Comparison of ENCODE assay signal across 33 cellular contexts in the genomic region with DNA sequence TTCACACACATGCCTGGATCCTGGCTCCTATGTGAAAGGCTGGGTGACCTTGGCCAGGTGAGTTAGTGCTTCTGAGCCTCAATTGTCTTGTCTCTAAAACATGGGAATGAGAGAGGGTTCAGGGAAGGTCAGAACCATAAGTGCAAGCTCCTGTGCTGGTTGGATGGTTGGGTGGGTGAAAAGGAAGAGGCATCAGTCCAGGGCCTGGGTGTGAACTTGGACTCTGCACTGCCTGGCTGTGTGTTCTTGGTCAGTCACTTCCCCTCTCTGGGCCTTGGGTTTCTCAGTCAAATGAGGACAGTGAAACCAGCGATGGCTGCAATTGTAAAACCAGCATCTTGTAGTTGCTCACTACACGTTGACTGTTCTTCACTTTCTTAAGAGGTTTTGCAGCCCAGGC. TPM values are rescaled to one million over a fixed set of nuclear protein-coding genes. Genes with fewer than 3 reads are reported as not detected.
"Had no signal": no experiment of that assay in that cellular context is flagged by ENCODE, and none has a peak within 500 bp of the region (broad histone marks: within the 10 kb centered on the region; RNA-seq: fewer than 3 reads in every experiment).

No MANE protein-coding gene starts in this region.

- DNase-seq: activated CD4-positive, alpha-beta T cell treated with anti-CD3 and anti-CD28 coated beads for 36 hours; activated CD4-positive, alpha-beta T cell treated with anti-CD3 and anti-CD28 coated beads, Interleukin-2, amount 10 ng/mL, durations not matched to agents 7 days and 5 days; activated CD4-positive, alpha-beta T cell treated with anti-CD3 and anti-CD28 coated beads, Interleukin-2, amount 50 U/mL, for 48 hours; activated CD8-positive, alpha-beta memory T cell treated with anti-CD3 and anti-CD28 coated beads, Interleukin-2, amount 50 U/mL, for 4 hours; activated gamma-delta T cell treated with Interleukin-2 at 50 U/mL for 16 hours; activated naive CD4-positive, alpha-beta T cell treated with anti-CD3 and anti-CD28 coated beads for 36 hours; activated T-cell treated with anti-CD3 and anti-CD28 coated beads for 4 hours; activated T-cell treated with anti-CD3 and anti-CD28 coated beads, Interleukin-2, amount 50 U/mL, for 4 hours; caudate nucleus; Kasumi-1; MG63; NCI-H1048; NCI-H1105 treated with DMSO at 0.1 percent for 48 hours; NCI-H1436; NCI-H1694; NCI-H1930; NCI-H2081 treated with DMSO at 0.1 percent for 48 hours; NCI-H345; SHP77 had no signal

- H3K36me3 ChIP-seq: adrenal gland, MG63, SJSA1 had no signal

- ATAC-seq: activated CD4-positive, alpha-beta T cell treated with anti-CD3 and anti-CD28 coated beads for 36 hours; activated CD4-positive, CD25-positive, alpha-beta regulatory T cell treated with anti-CD3 and anti-CD28 coated beads, Interleukin-2, amount 50 U/mL, for 24 hours; activated naive CD4-positive, alpha-beta T cell treated with anti-CD3 and anti-CD28 coated beads, Interleukin-2, amount 50 U/mL, for 72 hours; activated T-cell treated with anti-CD3 and anti-CD28 coated beads, Interleukin-2, amount 50 U/mL, for 4 hours; Panc1; WTC11 had no signal

- H3K4me3 Mint-ChIP-seq: activated CD4-positive, alpha-beta T cell treated with anti-CD3 and anti-CD28 coated beads for 36 hours; activated CD4-positive, alpha-beta T cell treated with anti-CD3 and anti-CD28 coated beads, Interleukin-2, amount 10 ng/mL, durations not matched to agents 7 days and 5 days; activated naive CD4-positive, alpha-beta T cell treated with anti-CD3 and anti-CD28 coated beads for 36 hours; activated T-cell treated with anti-CD3 and anti-CD28 coated beads, Interleukin-2, amount 50 U/mL, for 4 hours; activated T-helper 1 cell treated with anti-CD3 and anti-CD28 coated beads, Interleukin-12 subunit alpha, Interleukin-12 subunit beta, Interleukin-2, Interleukin-4 antibody, amounts not matched to agents 30 ng/mL and 10 ng/mL and 1 ng/mL, durations not matched to agents 14 hours and 24 hours and 36 hours; T-helper 1 cell treated with Interleukin-12 subunit alpha and Interleukin-12 subunit beta and Interleukin-4 antibody, amounts not matched to agents 30 μg/mL and 1 μg/mL, for 36 hours; T-helper 2 cell treated with Interferon-gamma antibody and Interleukin-4, amounts not matched to agents 5 μg/mL and 100 μg/mL, for 36 hours; WTC11 had no signal

- H3K4me3 ChIP-seq: adrenal gland, MG63, SJSA1 had no signal

- H3K9me3 Mint-ChIP-seq: activated T-helper 1 cell treated with anti-CD3 and anti-CD28 coated beads, Interleukin-12 subunit alpha, Interleukin-12 subunit beta, Interleukin-2, Interleukin-4 antibody, amounts not matched to agents 30 ng/mL and 10 ng/mL and 1 ng/mL, durations not matched to agents 14 hours and 24 hours and 36 hours; T-helper 2 cell treated with Interferon-gamma antibody and Interleukin-4, amounts not matched to agents 5 μg/mL and 100 μg/mL, for 36 hours had no signal

- H3K27me3 ChIP-seq: MG63 had no signal

- H3K36me3 Mint-ChIP-seq: brain, WTC11 had no signal

- H3K4me1 Mint-ChIP-seq: activated CD4-positive, alpha-beta T cell treated with anti-CD3 and anti-CD28 coated beads for 36 hours; activated CD4-positive, alpha-beta T cell treated with anti-CD3 and anti-CD28 coated beads, Interleukin-2, amount 10 ng/mL, durations not matched to agents 7 days and 5 days; WTC11 had no signal

- H3K27ac Mint-ChIP-seq: activated CD4-positive, alpha-beta T cell treated with anti-CD3 and anti-CD28 coated beads for 36 hours; activated CD4-positive, alpha-beta T cell treated with anti-CD3 and anti-CD28 coated beads, Interleukin-2, amount 10 ng/mL, durations not matched to agents 7 days and 5 days; activated naive CD4-positive, alpha-beta T cell treated with anti-CD3 and anti-CD28 coated beads for 36 hours; activated naive CD4-positive, alpha-beta T cell treated with anti-CD3 and anti-CD28 coated beads, Interleukin-2, amount 50 U/mL, for 72 hours; activated T-helper 1 cell treated with anti-CD3 and anti-CD28 coated beads, Interleukin-12 subunit alpha, Interleukin-12 subunit beta, Interleukin-2, Interleukin-4 antibody, amounts not matched to agents 30 ng/mL and 10 ng/mL and 1 ng/mL, durations not matched to agents 14 hours and 24 hours and 36 hours; T-helper 1 cell treated with Interleukin-12 subunit alpha and Interleukin-12 subunit beta and Interleukin-4 antibody, amounts not matched to agents 30 μg/mL and 1 μg/mL, for 36 hours; T-helper 2 cell treated with Interferon-gamma antibody and Interleukin-4, amounts not matched to agents 5 μg/mL and 100 μg/mL, for 36 hours; WTC11 had no signal

- H3K9me3 ChIP-seq: adrenal gland, MG63, SJSA1, SK-N-SH had no signal

- H3K27ac ChIP-seq: adrenal gland, SJSA1 had no signal

RNA-seq across cellular contexts. Expression of gene KCNG4, which starts 0.6 kb away (rescaled TPM):
- total RNA-seq: activated CD4-positive, alpha-beta T cell treated with anti-CD3 and anti-CD28 coated beads for 36 hours; activated CD4-positive, alpha-beta T cell treated with anti-CD3 and anti-CD28 coated beads, Interleukin-2, amount 10 ng/mL, durations not matched to agents 7 days and 5 days; activated naive CD4-positive, alpha-beta T cell treated with anti-CD3 and anti-CD28 coated beads for 36 hours; activated naive CD4-positive, alpha-beta T cell treated with anti-CD3 and anti-CD28 coated beads, Interleukin-2, amount 50 U/mL, for 72 hours; activated T-cell treated with anti-CD3 and anti-CD28 coated beads, Interleukin-2, amount 50 U/mL, for 4 hours; activated T-helper 1 cell treated with anti-CD3 and anti-CD28 coated beads, Interleukin-12 subunit alpha, Interleukin-12 subunit beta, Interleukin-2, Interleukin-4 antibody, amounts not matched to agents 30 ng/mL and 10 ng/mL and 1 ng/mL, durations not matched to agents 14 hours and 24 hours and 36 hours; bronchial epithelial cell; RPMI7951; SJSA1; WTC11 had no signal

RNA-seq across cellular contexts. Expression of gene ADAD2, which starts 49.5 kb away (rescaled TPM):
- total RNA-seq: activated CD4-positive, alpha-beta T cell treated with anti-CD3 and anti-CD28 coated beads, Interleukin-2, amount 10 ng/mL, durations not matched to agents 7 days and 5 days; activated T-helper 1 cell treated with anti-CD3 and anti-CD28 coated beads, Interleukin-12 subunit alpha, Interleukin-12 subunit beta, Interleukin-2, Interleukin-4 antibody, amounts not matched to agents 30 ng/mL and 10 ng/mL and 1 ng/mL, durations not matched to agents 14 hours and 24 hours and 36 hours; bronchial epithelial cell; NCI-H460; RPMI7951; SJSA1 had no signal

RNA-seq across cellular contexts. Expression of gene WFDC1, which starts 54.2 kb away (rescaled TPM):
- total RNA-seq: activated CD4-positive, alpha-beta T cell treated with anti-CD3 and anti-CD28 coated beads for 36 hours; activated CD4-positive, alpha-beta T cell treated with anti-CD3 and anti-CD28 coated beads, Interleukin-2, amount 10 ng/mL, durations not matched to agents 7 days and 5 days; activated naive CD4-positive, alpha-beta T cell treated with anti-CD3 and anti-CD28 coated beads for 36 hours; activated naive CD4-positive, alpha-beta T cell treated with anti-CD3 and anti-CD28 coated beads, Interleukin-2, amount 50 U/mL, for 72 hours; activated T-cell treated with anti-CD3 and anti-CD28 coated beads, Interleukin-2, amount 50 U/mL, for 4 hours; activated T-helper 1 cell treated with anti-CD3 and anti-CD28 coated beads, Interleukin-12 subunit alpha, Interleukin-12 subunit beta, Interleukin-2, Interleukin-4 antibody, amounts not matched to agents 30 ng/mL and 10 ng/mL and 1 ng/mL, durations not matched to agents 14 hours and 24 hours and 36 hours; bronchial epithelial cell; NCI-H460; RPMI7951 had no signal
